ENCODE assay signal across 1 cellular context in genomic region chr15:29821416-29822099, GRCh38.
TF ChIP-seq lines count a peak whose summit lies in the region.

No MANE protein-coding gene starts in this region.

TF ChIP-seq in K562, 482 proteins besides CTCF, POLR2A, EP300 and RAD21 (continued from another document and continues in another):
- TF ChIP-seq MBD1 (CRISPR knock-in tag; IDR thresholded peaks at IDR 0.05), result no peak
- TF ChIP-seq PHF21A (IDR thresholded peaks at IDR 0.05; ENCODE audit: borderline replicate concordance, low read depth), result no peak
- TF ChIP-seq MTA2 (IDR thresholded peaks at IDR 0.05; ENCODE audit: low read depth), result no peak
- TF ChIP-seq XRCC5 (IDR thresholded peaks at IDR 0.05; ENCODE audit: low read depth, low read length), result 0 out of 2 replicates have a peak, but pooled peaks have one; percentile 39
- TF ChIP-seq ATF7 (IDR thresholded peaks at IDR 0.05), result peak; percentile 88
- TF ChIP-seq FOS (IDR thresholded peaks at IDR 0.05; ENCODE audit: extremely low read depth, insufficient read length), result no peak
- TF ChIP-seq ZNF143 (CRISPR knock-in tag; IDR thresholded peaks at IDR 0.05), result no peak
- no peak for TF ChIP-seq CREB3 (tag; conservative IDR thresholded peaks at IDR 0.05; ENCODE audit: low read depth)
- TF ChIP-seq CREM (IDR thresholded peaks at IDR 0.05; ENCODE audit: low read depth), result peak; percentile 86
- TF ChIP-seq, protein P1, sequence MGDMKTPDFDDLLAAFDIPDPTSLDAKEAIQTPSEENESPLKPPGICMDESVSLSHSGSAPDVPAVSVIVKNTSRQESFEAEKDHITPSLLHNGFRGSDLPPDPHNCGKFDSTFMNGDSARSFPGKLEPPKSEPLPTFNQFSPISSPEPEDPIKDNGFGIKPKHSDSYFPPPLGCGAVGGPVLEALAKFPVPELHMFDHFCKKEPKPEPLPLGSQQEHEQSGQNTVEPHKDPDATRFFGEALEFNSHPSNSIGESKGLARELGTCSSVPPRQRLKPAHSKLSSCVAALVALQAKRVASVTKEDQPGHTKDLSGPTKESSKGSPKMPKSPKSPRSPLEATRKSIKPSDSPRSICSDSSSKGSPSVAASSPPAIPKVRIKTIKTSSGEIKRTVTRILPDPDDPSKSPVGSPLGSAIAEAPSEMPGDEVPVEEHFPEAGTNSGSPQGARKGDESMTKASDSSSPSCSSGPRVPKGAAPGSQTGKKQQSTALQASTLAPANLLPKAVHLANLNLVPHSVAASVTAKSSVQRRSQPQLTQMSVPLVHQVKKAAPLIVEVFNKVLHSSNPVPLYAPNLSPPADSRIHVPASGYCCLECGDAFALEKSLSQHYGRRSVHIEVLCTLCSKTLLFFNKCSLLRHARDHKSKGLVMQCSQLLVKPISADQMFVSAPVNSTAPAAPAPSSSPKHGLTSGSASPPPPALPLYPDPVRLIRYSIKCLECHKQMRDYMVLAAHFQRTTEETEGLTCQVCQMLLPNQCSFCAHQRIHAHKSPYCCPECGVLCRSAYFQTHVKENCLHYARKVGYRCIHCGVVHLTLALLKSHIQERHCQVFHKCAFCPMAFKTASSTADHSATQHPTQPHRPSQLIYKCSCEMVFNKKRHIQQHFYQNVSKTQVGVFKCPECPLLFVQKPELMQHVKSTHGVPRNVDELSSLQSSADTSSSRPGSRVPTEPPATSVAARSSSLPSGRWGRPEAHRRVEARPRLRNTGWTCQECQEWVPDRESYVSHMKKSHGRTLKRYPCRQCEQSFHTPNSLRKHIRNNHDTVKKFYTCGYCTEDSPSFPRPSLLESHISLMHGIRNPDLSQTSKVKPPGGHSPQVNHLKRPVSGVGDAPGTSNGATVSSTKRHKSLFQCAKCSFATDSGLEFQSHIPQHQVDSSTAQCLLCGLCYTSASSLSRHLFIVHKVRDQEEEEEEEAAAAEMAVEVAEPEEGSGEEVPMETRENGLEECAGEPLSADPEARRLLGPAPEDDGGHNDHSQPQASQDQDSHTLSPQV (IDR thresholded peaks at IDR 0.05), result no peak
- no peak for TF ChIP-seq WHSC1 (IDR thresholded peaks at IDR 0.05; ENCODE audit: low read length)
- TF ChIP-seq TEAD4 (IDR thresholded peaks at IDR 0.05; ENCODE audit: low read length), result peak; percentile 76
- no peak for TF ChIP-seq TEAD4 (CRISPR knock-in tag; IDR thresholded peaks at IDR 0.05; ENCODE audit: borderline replicate concordance)
- no peak for TF ChIP-seq SIX5 (IDR thresholded peaks at IDR 0.05; ENCODE audit: borderline replicate concordance in 1 of 2, insufficient read depth in 1 of 2, low read depth in 1 of 2, low read length in 2 of 2)
- TF ChIP-seq MAFK (IDR thresholded peaks at IDR 0.05; ENCODE audit: low read length), result no peak
- TF ChIP-seq ZNF584 (CRISPR knock-in tag; IDR thresholded peaks at IDR 0.05; ENCODE audit: low read depth), result no peak
- TF ChIP-seq XRCC3 (IDR thresholded peaks at IDR 0.05), result no peak
- no peak for TF ChIP-seq ZNF347 (CRISPR knock-in tag; IDR thresholded peaks at IDR 0.05; ENCODE audit: low read depth)
- TF ChIP-seq KLF13 (tag; IDR thresholded peaks at IDR 0.05; ENCODE audit: borderline replicate concordance, low read depth), result no peak
- TF ChIP-seq ZNF274 (IDR thresholded peaks at IDR 0.05; ENCODE audit: borderline replicate concordance, low read depth, low read length), result no peak
- TF ChIP-seq ZNF717 (CRISPR knock-in tag; IDR thresholded peaks at IDR 0.05), result no peak
- no peak for TF ChIP-seq NFYB (IDR thresholded peaks at IDR 0.05; ENCODE audit: extremely low read depth, insufficient read length)
- TF ChIP-seq ZKSCAN3 (CRISPR knock-in tag; IDR thresholded peaks at IDR 0.05), result no peak
- TF ChIP-seq JUNB (CRISPR knock-in tag; conservative IDR thresholded peaks at IDR 0.05), result no peak
- no peak for TF ChIP-seq MCM7 (IDR thresholded peaks at IDR 0.05)
- no peak for TF ChIP-seq ETS2 (tag; IDR thresholded peaks at IDR 0.05; ENCODE audit: borderline replicate concordance, poor library complexity, severe bottlenecking)
- peak; percentile 66 for TF ChIP-seq DPF2 (IDR thresholded peaks at IDR 0.05)
- no peak for TF ChIP-seq FOXP1 (CRISPR knock-in tag; IDR thresholded peaks at IDR 0.05)
- TF ChIP-seq EGR1 (conservative IDR thresholded peaks at IDR 0.05), result no peak
- TF ChIP-seq ZNF77 (CRISPR knock-in tag; IDR thresholded peaks at IDR 0.05), result no peak
- no peak for TF ChIP-seq ZBTB2 (IDR thresholded peaks at IDR 0.05)
- no peak for TF ChIP-seq ZNF76 (CRISPR knock-in tag; IDR thresholded peaks at IDR 0.05; ENCODE audit: borderline replicate concordance)
- no peak for TF ChIP-seq EHMT2 (IDR thresholded peaks at IDR 0.05)
- TF ChIP-seq KLF6 (CRISPR knock-in tag; IDR thresholded peaks at IDR 0.05; ENCODE audit: borderline replicate concordance), result no peak
- no peak for TF ChIP-seq SP1 (CRISPR knock-in tag; IDR thresholded peaks at IDR 0.05)
- TF ChIP-seq, protein P2, sequence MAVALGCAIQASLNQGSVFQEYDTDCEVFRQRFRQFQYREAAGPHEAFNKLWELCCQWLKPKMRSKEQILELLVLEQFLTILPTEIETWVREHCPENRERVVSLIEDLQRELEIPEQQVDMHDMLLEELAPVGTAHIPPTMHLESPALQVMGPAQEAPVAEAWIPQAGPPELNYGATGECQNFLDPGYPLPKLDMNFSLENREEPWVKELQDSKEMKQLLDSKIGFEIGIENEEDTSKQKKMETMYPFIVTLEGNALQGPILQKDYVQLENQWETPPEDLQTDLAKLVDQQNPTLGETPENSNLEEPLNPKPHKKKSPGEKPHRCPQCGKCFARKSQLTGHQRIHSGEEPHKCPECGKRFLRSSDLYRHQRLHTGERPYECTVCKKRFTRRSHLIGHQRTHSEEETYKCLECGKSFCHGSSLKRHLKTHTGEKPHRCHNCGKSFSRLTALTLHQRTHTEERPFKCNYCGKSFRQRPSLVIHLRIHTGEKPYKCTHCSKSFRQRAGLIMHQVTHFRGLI (CRISPR knock-in tag; IDR thresholded peaks at IDR 0.05), result no peak
- no peak for TF ChIP-seq KAT7 (CRISPR knock-in tag; IDR thresholded peaks at IDR 0.05; ENCODE audit: borderline replicate concordance)
- TF ChIP-seq BACH1 (tag; IDR thresholded peaks at IDR 0.05), result no peak
- TF ChIP-seq, protein P3, sequence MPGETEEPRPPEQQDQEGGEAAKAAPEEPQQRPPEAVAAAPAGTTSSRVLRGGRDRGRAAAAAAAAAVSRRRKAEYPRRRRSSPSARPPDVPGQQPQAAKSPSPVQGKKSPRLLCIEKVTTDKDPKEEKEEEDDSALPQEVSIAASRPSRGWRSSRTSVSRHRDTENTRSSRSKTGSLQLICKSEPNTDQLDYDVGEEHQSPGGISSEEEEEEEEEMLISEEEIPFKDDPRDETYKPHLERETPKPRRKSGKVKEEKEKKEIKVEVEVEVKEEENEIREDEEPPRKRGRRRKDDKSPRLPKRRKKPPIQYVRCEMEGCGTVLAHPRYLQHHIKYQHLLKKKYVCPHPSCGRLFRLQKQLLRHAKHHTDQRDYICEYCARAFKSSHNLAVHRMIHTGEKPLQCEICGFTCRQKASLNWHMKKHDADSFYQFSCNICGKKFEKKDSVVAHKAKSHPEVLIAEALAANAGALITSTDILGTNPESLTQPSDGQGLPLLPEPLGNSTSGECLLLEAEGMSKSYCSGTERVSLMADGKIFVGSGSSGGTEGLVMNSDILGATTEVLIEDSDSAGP (CRISPR knock-in tag; IDR thresholded peaks at IDR 0.05), result no peak
- TF ChIP-seq GTF2E2 (tag; IDR thresholded peaks at IDR 0.05), result no peak
- TF ChIP-seq ZNF232 (CRISPR knock-in tag; IDR thresholded peaks at IDR 0.05), result no peak
- no peak for TF ChIP-seq NKRF (IDR thresholded peaks at IDR 0.05; ENCODE audit: borderline replicate concordance)
- TF ChIP-seq ARNT (IDR thresholded peaks at IDR 0.05), result no peak
- no peak for TF ChIP-seq ZNF146 (CRISPR knock-in tag; IDR thresholded peaks at IDR 0.05; ENCODE audit: unreplicated experiment)
- TF ChIP-seq CREB1 (IDR thresholded peaks at IDR 0.05), result 0 out of 2 replicates have a peak, but pooled peaks have one; percentile 30
- TF ChIP-seq CREB1 (CRISPR knock-in tag; IDR thresholded peaks at IDR 0.05), result 0 out of 2 replicates have a peak, but pooled peaks have one; percentile 33
- TF ChIP-seq ZNF354B (CRISPR knock-in tag; IDR thresholded peaks at IDR 0.05), result no peak
- TF ChIP-seq, protein P4, sequence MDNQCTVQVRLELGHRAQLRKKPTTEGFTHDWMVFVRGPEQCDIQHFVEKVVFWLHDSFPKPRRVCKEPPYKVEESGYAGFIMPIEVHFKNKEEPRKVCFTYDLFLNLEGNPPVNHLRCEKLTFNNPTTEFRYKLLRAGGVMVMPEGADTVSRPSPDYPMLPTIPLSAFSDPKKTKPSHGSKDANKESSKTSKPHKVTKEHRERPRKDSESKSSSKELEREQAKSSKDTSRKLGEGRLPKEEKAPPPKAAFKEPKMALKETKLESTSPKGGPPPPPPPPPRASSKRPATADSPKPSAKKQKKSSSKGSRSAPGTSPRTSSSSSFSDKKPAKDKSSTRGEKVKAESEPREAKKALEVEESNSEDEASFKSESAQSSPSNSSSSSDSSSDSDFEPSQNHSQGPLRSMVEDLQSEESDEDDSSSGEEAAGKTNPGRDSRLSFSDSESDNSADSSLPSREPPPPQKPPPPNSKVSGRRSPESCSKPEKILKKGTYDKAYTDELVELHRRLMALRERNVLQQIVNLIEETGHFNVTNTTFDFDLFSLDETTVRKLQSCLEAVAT (IDR thresholded peaks at IDR 0.05), result 0 out of 4 replicates have a peak, but pooled peaks of 1 of the 2 experiments have one; percentile 20
- TF ChIP-seq ZNF263 (CRISPR knock-in tag; IDR thresholded peaks at IDR 0.05; ENCODE audit: borderline replicate concordance), result no peak
- TF ChIP-seq CBX5 (IDR thresholded peaks at IDR 0.05; ENCODE audit: borderline replicate concordance, low read depth), result no peak
- no peak for TF ChIP-seq HLTF (IDR thresholded peaks at IDR 0.05)
- TF ChIP-seq, protein P5, sequence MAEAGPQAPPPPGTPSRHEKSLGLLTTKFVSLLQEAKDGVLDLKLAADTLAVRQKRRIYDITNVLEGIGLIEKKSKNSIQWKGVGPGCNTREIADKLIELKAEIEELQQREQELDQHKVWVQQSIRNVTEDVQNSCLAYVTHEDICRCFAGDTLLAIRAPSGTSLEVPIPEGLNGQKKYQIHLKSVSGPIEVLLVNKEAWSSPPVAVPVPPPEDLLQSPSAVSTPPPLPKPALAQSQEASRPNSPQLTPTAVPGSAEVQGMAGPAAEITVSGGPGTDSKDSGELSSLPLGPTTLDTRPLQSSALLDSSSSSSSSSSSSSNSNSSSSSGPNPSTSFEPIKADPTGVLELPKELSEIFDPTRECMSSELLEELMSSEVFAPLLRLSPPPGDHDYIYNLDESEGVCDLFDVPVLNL (CRISPR knock-in tag; IDR thresholded peaks at IDR 0.05; ENCODE audit: low read depth), result no peak
- TF ChIP-seq FOXK1 (CRISPR knock-in tag; IDR thresholded peaks at IDR 0.05; ENCODE audit: borderline replicate concordance), result no peak
- TF ChIP-seq USF2 (CRISPR knock-in tag; IDR thresholded peaks at IDR 0.05), result no peak
